ENCODE assay signal across 17 cellular contexts in the genomic region with DNA sequence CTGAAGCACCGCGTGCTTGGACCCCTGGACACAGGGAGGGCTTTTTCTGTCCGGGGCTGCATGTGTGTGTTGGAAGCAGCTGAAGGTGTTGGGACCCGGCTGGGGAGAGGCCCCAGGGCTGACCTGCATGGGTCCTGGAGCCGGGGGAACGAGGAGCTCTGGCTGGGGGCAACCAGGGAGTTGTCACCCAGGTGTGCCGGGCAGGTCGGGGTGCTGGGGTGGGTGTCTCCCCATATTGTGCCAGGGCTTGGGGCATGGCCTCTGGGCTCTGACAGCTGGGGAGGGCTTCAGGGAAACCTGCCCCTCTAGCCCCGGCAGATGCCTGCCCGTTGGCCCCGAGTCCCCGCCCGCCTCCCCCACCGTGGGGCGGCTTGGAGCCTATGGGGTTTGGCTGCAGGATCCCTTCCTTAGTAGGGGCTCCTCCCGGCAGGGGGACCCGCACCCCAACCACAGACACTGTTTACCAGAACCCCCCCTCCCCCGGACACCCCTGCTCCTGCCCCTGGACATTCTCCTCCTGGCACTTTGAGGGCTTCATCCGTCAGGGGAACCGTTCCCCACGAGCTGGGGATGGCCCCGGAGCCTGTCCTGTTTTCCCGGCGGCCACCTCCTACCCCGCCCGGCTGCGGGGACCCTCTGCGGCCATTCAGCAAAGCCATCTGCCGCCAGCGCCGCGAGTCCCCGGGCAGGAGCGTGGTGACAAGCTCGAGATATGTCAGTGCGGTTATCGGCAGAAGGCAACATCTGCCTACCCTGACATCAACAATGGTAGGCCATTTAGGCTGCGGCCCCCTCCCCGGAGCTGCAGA. TPM values are rescaled to one million over a fixed set of nuclear protein-coding genes. Genes with fewer than 3 reads are reported as not detected.
DNase-seq lines count a peak whose midpoint lies in the region; ATAC-seq and TF ChIP-seq lines count a peak whose summit lies in the region.
"Had no signal": no experiment of that assay in that cellular context is flagged by ENCODE, and none has a peak within 500 bp of the region (broad histone marks: within the 10 kb centered on the region; RNA-seq: fewer than 3 reads in every experiment).

No MANE protein-coding gene starts in this region.

- ATAC-seq in right cardiac atrium (peak in 1 of 2 donors; percentile 45), lower lobe of right lung (peak in 1 of 2 donors; percentile 26)

- no peaks in the 10 kb centered on the region for H3K36me3 ChIP-seq in lower lobe of right lung

- WGBS in right cardiac atrium, result 55% methylated on average over 39 of the region's 39 CpGs

- H3K9me3 ChIP-seq in right cardiac atrium (ENCODE audit: control insufficient read depth, low read length) (peaks cover 2% of the 10 kb centered on the region), lower lobe of right lung (no peaks in the 10 kb centered on the region)

- intact Hi-C loops in right cardiac atrium (cut with DNase I), result no loop called here
- intact Hi-C loops in cardiac septum (cut with DNase I), result no loop called here
- intact Hi-C loops in lower lobe of right lung (cut with DNase I), result no loop called here

- no peaks in the 10 kb centered on the region for H3K4me1 ChIP-seq in right cardiac atrium (ENCODE audit: control insufficient read depth, insufficient read depth, low read length)
- no peaks in the 10 kb centered on the region for H3K4me1 ChIP-seq in lower lobe of right lung

- TF ChIP-seq CTCF in lower lobe of right lung (IDR thresholded peaks at IDR 0.05), result no peak

- peak; percentile 59 for DNase-seq in DMS 273 (lab: John Stamatoyannopoulos, UW; ENCODE audit: unreplicated experiment)
- DNase-seq in DMS 273 treated with DMSO at 0.1 percent for 48 hours (lab: John Stamatoyannopoulos, UW), result no peak
- DNase-seq in right cardiac atrium, result peak in 2 of 3 donors; percentile 28 to 37
- no peak for DNase-seq in cardiac septum (ENCODE audit: low spot score)
- DNase-seq in lower lobe of right lung, result peak; percentile 34
- no peak for DNase-seq in NCI-H69 (lab: John Stamatoyannopoulos, UW)
- DNase-seq in cerebellum (ENCODE audit: low spot score), result no peak
- DNase-seq in SKM-1 (lab: John Stamatoyannopoulos, UW; ENCODE audit: unreplicated experiment), result no peak
- DNase-seq: H7, HFFc6, MV-4-11, NCI-H187 treated with DMSO at 0.1 percent for 48 hours, NCI-H446 had no signal

- H3K27ac ChIP-seq in right cardiac atrium (ENCODE audit: low read length) (no peak overlapping the region), lower lobe of right lung (no peak overlapping the region)
- H3K27ac ChIP-seq: 22Rv1, KMS-11 had no signal

- H3K27me3 ChIP-seq in right cardiac atrium (ENCODE audit: control insufficient read depth, insufficient read depth) (no peaks in the 10 kb centered on the region), lower lobe of right lung (ENCODE audit: low read depth) (peaks cover 44% of the 10 kb centered on the region)

- H3K4me3 ChIP-seq in right cardiac atrium (ENCODE audit: low read length) (no peak overlapping the region), lower lobe of right lung (no peak overlapping the region)

RNA-seq across cellular contexts. Expression of gene UNCX, which starts 42.4 kb away (rescaled TPM):
- total RNA-seq in right cardiac atrium, result not detected
- not detected for polyA plus RNA-seq in right cardiac atrium
- not detected for total RNA-seq in cardiac septum
- total RNA-seq in lower lobe of right lung, result not detected
- total RNA-seq in cerebellum, result 15.5 TPM
- total RNA-seq: H7, HFFc6, SK-MEL-5 had no signal
- polyA plus RNA-seq: CD14-positive monocyte had no signal

Comparison
In these comparisons a context has a peak if more than half of its experiments do, and no peak if none do; other contexts are left out.
1. DNase-seq: peak in DMS 273 (single experiment), right cardiac atrium (2 of 3) and lower lobe of right lung (single experiment); none in DMS 273 treated with DMSO at 0.1 percent for 48 hours (single experiment), cardiac septum (single experiment), NCI-H69 (single experiment), cerebellum (single experiment) and SKM-1 (single experiment).
2. RNA of gene UNCX, which starts 42.4 kb away (total RNA-seq): 15.5 TPM in cerebellum (single experiment); not detected in right cardiac atrium, not detected in cardiac septum (single experiment) and not detected in lower lobe of right lung (single experiment); every median in the first group is over 10 times any median in the second.